In the genomic region with DNA sequence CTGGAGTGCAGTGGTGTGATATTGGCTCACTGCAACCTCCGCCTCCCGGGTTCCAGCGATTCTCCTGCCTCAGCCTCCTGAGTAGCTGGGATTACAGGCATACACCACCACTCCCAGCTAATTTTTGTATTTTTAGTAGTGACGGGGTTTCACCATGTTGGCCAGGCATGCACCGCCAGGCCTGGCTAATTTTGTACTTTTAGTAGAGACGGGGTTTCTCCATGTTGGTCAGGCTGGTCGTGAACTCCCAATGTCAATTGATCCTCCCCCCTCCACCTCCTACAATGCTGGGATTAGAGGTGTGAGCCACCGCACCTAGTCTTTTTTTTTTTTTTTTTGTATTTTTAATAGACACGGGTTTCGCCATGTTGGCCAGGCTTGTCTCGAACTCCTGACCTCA, we compare ENCODE assay signal across 12 cellular contexts. TPM values are rescaled to one million over a fixed set of nuclear protein-coding genes. Genes with fewer than 3 reads are reported as not detected.
"Had no signal": no experiment of that assay in that cellular context is flagged by ENCODE, and none has a peak within 500 bp of the region (broad histone marks: within the 10 kb centered on the region; RNA-seq: fewer than 3 reads in every experiment).

No MANE protein-coding gene starts in this region.

RNA-seq across cellular contexts. Expression of a gene that starts 42.2 kb away (rescaled TPM):
- total RNA-seq: activated B cell treated with CpG ODN at 0.5 μM for 24 hours; activated CD4-positive, alpha-beta memory T cell treated with anti-CD3 and anti-CD28 coated beads for 36 hours; activated CD4-positive, alpha-beta memory T cell treated with anti-CD3 and anti-CD28 coated beads, Interleukin-2, amount 10 ng/mL, durations not matched to agents 7 days and 5 days; activated CD4-positive, alpha-beta T cell treated with anti-CD3 and anti-CD28 coated beads for 36 hours; activated CD4-positive, alpha-beta T cell treated with anti-CD3 and anti-CD28 coated beads, Interleukin-2, amount 10 ng/mL, durations not matched to agents 24 days and 14 days; activated CD4-positive, alpha-beta T cell treated with anti-CD3 and anti-CD28 coated beads, Interleukin-2, amount 10 ng/mL, durations not matched to agents 7 days and 5 days; activated CD8-positive, alpha-beta memory T cell treated with anti-CD3 and anti-CD28 coated beads for 36 hours; activated CD8-positive, alpha-beta T cell treated with anti-CD3 and anti-CD28 coated beads for 36 hours; activated CD8-positive, alpha-beta T cell treated with anti-CD3 and anti-CD28 coated beads, Interleukin-2, amount 10 ng/mL, durations not matched to agents 7 days and 5 days; T-helper 1 cell treated with Interleukin-12 subunit alpha and Interleukin-12 subunit beta and Interleukin-4 antibody, amounts not matched to agents 30 ng/mL and 1 ng/mL, for 36 hours; T-helper 2 cell treated with Interferon-gamma antibody and Interleukin-4, amounts not matched to agents 100 ng/mL and 5 ng/mL, for 36 hours; WTC11 had no signal

RNA-seq across cellular contexts. Expression of a gene that starts 55.6 kb away (rescaled TPM):
- total RNA-seq: activated B cell treated with CpG ODN at 0.5 μM for 24 hours; activated CD4-positive, alpha-beta memory T cell treated with anti-CD3 and anti-CD28 coated beads for 36 hours; activated CD4-positive, alpha-beta memory T cell treated with anti-CD3 and anti-CD28 coated beads, Interleukin-2, amount 10 ng/mL, durations not matched to agents 7 days and 5 days; activated CD4-positive, alpha-beta T cell treated with anti-CD3 and anti-CD28 coated beads for 36 hours; activated CD4-positive, alpha-beta T cell treated with anti-CD3 and anti-CD28 coated beads, Interleukin-2, amount 10 ng/mL, durations not matched to agents 24 days and 14 days; activated CD8-positive, alpha-beta T cell treated with anti-CD3 and anti-CD28 coated beads for 36 hours; T-helper 1 cell treated with Interleukin-12 subunit alpha and Interleukin-12 subunit beta and Interleukin-4 antibody, amounts not matched to agents 30 ng/mL and 1 ng/mL, for 36 hours; T-helper 2 cell treated with Interferon-gamma antibody and Interleukin-4, amounts not matched to agents 100 ng/mL and 5 ng/mL, for 36 hours had no signal
